9 cellular contexts compared by ENCODE assay signal in genomic region chr20:47438464-47439381, GRCh38.
DNase-seq lines count a peak whose midpoint lies in the region; ATAC-seq and TF ChIP-seq lines count a peak whose summit lies in the region.
"Had no signal": no experiment of that assay in that cellular context is flagged by ENCODE, and none has a peak within 500 bp of the region (broad histone marks: within the 10 kb centered on the region; RNA-seq: fewer than 3 reads in every experiment).

No MANE protein-coding gene starts in this region.

- DNase-seq in GM23248: no peak
- peak; percentile 80 for DNase-seq in PC-3
- peak; percentile 69 for DNase-seq in kidney tubule cell (ENCODE audit: low spot score)
- no peak for DNase-seq in hypothalamus (lab: John Stamatoyannopoulos, UW)
- no peak for DNase-seq in colonic mucosa

- H3K9ac ChIP-seq in GM23248 (no peak overlapping the region), PC-3 (ENCODE audit: low read length) (no peak overlapping the region), colonic mucosa (ENCODE audit: low read depth in 2 of 2, low read length in 2 of 2) (no peak overlapping the region)

- no peaks in the 10 kb centered on the region for H3K9me2 ChIP-seq in DOHH2 (replicated peaks; ENCODE audit: control insufficient read depth, low read length)
- H3K9me2 ChIP-seq in GM23248 (ENCODE audit: insufficient read depth): no peaks in the 10 kb centered on the region
- H3K9me2 ChIP-seq in PC-3 (replicated peaks; ENCODE audit: low read length): no peaks in the 10 kb centered on the region

- peaks cover 67% of the 10 kb centered on the region for H3F3A ChIP-seq in DOHH2 (ENCODE audit: control insufficient read depth, insufficient read depth)
- no peaks in the 10 kb centered on the region for H3F3A ChIP-seq in GM23248 (ENCODE audit: insufficient read depth)
- H3F3A ChIP-seq in PC-3 (ENCODE audit: low read length, unreplicated experiment): no peaks in the 10 kb centered on the region

- H3K4me2 ChIP-seq in DOHH2 (ENCODE audit: low read length): peak overlapping the region; percentile 60
- H3K4me2 ChIP-seq in GM23248 (ENCODE audit: unreplicated experiment): no peak overlapping the region
- no peak overlapping the region for H3K4me2 ChIP-seq in PC-3 (ENCODE audit: low read length)

- H3K27ac ChIP-seq in DOHH2 (ENCODE audit: low read depth, low read length): peak overlapping the region; percentile 95
- H3K27ac ChIP-seq in GM23248: no peak overlapping the region
- peak overlapping the region; percentile 55 for H3K27ac ChIP-seq in PC-3 (ENCODE audit: low read length)
- no peak overlapping the region for H3K27ac ChIP-seq in colonic mucosa
- H3K27ac ChIP-seq: SK-N-MC had no signal

- H3K4me1 ChIP-seq in DOHH2 (ENCODE audit: control insufficient read depth, low read length): peaks cover 87% of the 10 kb centered on the region
- H3K4me1 ChIP-seq in GM23248 (ENCODE audit: insufficient read depth): no peaks in the 10 kb centered on the region
- peaks cover 21% of the 10 kb centered on the region for H3K4me1 ChIP-seq in PC-3 (ENCODE audit: insufficient read depth, low read length)
- H3K4me1 ChIP-seq in colonic mucosa: no peaks in the 10 kb centered on the region

- intact Hi-C loops in PC-3 (cut with micrococcal nuclease): no loop called here
- intact Hi-C loops in colonic mucosa (cut with DNase I): no loop called here

- CTCF ChIA-PET in PC-3 (lab: Charles Lee): no interaction called here

- WGBS in GM23248 (ENCODE audit: low coverage in 1 of 2, low lambda C conversion rate in 2 of 2, missing lambda C conversion rate in 2 of 2), 2 experiments: 83 to 86% methylated on average over 17 to 18 of the region's 18 CpGs

- BruUV-seq in PC-3 (replicated peaks; lab: Mats Ljungman, UMichigan): no TSS peak

- in situ Hi-C loops in GM23248 (cut with MboI): no loop called here

- H3K4me3 ChIP-seq in DOHH2 (ENCODE audit: low read length) (peak overlapping the region; percentile 57), GM23248 (no peak overlapping the region), PC-3 (ENCODE audit: low read length) (no peak overlapping the region), colonic mucosa (no peak overlapping the region)
- H3K4me3 ChIP-seq: SK-N-MC had no signal

- no peaks in the 10 kb centered on the region for H3K9me3 ChIP-seq in DOHH2 (ENCODE audit: control insufficient read depth, insufficient read depth, low read length)
- H3K9me3 ChIP-seq in GM23248 (ENCODE audit: low read depth): no peaks in the 10 kb centered on the region
- H3K9me3 ChIP-seq in PC-3 (ENCODE audit: low read length): no peaks in the 10 kb centered on the region
- H3K9me3 ChIP-seq in colonic mucosa: no peaks in the 10 kb centered on the region

- H3K27me3 ChIP-seq in DOHH2 (ENCODE audit: control insufficient read depth, low read length): no peaks in the 10 kb centered on the region
- no peaks in the 10 kb centered on the region for H3K27me3 ChIP-seq in GM23248 (replicated peaks; ENCODE audit: insufficient read depth)
- no peaks in the 10 kb centered on the region for H3K27me3 ChIP-seq in PC-3 (ENCODE audit: low read length)
- H3K27me3 ChIP-seq in colonic mucosa: no peaks in the 10 kb centered on the region

- peaks cover 15% of the 10 kb centered on the region for H3K79me2 ChIP-seq in DOHH2 (ENCODE audit: control insufficient read depth, low read length)
- H3K79me2 ChIP-seq in GM23248 (ENCODE audit: insufficient read depth): no peaks in the 10 kb centered on the region
- H3K79me2 ChIP-seq in PC-3 (ENCODE audit: low read length): no peaks in the 10 kb centered on the region

- H2AFZ ChIP-seq in GM23248: 0 out of 2 replicates have a peak overlapping the region, but pooled peaks have one; percentile 15
- H2AFZ ChIP-seq in PC-3 (ENCODE audit: low read length): peak overlapping the region; percentile 46

- POLR2A ChIA-PET in PC-3 (lab: Charles Lee; ENCODE audit: unreplicated experiment): interaction anchor here (0.7 kb wide), 1 partner anchor 1299 kb away, joined by 22 read pairs; no protein-coding TSS in a partner anchor

- TF ChIP-seq CTCF in DOHH2 (IDR thresholded peaks at IDR 0.05; ENCODE audit: low read depth, low read length, poor library complexity, severe bottlenecking) (no peak), PC-3 (conservative IDR thresholded peaks at IDR 0.05; ENCODE audit: low read depth, low read length) (no peak), colonic mucosa (IDR thresholded peaks at IDR 0.05) (no peak)

- H3K36me3 ChIP-seq in DOHH2 (ENCODE audit: control insufficient read depth, low read length) (no peaks in the 10 kb centered on the region), GM23248 (ENCODE audit: low read depth) (no peaks in the 10 kb centered on the region), PC-3 (ENCODE audit: low read depth, low read length) (no peaks in the 10 kb centered on the region), colonic mucosa (no peaks in the 10 kb centered on the region)

- H4K20me1 ChIP-seq in DOHH2 (ENCODE audit: control insufficient read depth, insufficient read depth, low read depth, low read length) (no peaks in the 10 kb centered on the region), GM23248 (ENCODE audit: insufficient read depth) (no peaks in the 10 kb centered on the region), PC-3 (ENCODE audit: low read length) (no peaks in the 10 kb centered on the region)

- no peak; the same call in 1 of the 2 replicates for ATAC-seq in PC-3
- no peak for ATAC-seq in GM18517 (IDR thresholded peaks at IDR 0.05; ENCODE audit: unreplicated experiment)
- ATAC-seq in GM18873 (IDR thresholded peaks at IDR 0.05; ENCODE audit: low FRiP score, unreplicated experiment): no peak

Comparison
In these comparisons a context has a peak if more than half of its experiments do, and no peak if none do; other contexts are left out.
1. H3K27ac ChIP-seq: peak in DOHH2 (single experiment) and PC-3 (single experiment); none in GM23248 (single experiment) and colonic mucosa (single experiment).
2. DNase-seq: peak in PC-3 (single experiment) and kidney tubule cell (single experiment); none in GM23248 (single experiment), hypothalamus (0 of 51) and colonic mucosa (single experiment).